In the genomic region with DNA sequence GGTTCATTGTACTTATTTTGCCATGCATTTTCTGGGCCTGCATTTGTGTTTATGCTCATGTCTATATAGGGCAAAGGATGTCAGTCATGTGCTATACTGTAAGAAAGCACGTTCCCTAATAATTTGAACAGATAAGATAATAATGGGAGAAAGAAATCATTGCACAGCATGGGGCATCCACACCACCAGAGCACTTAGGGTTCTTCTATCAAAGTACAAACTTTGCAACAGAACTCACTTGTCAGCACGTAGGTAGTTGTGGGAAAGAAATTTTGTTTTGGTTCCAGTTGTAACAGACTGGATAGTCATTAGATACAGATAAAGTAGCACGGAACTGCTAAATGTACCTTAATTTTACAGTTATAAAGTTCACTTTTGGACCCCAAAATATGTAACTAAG, we compare ENCODE assay signal across 15 cellular contexts. TPM values are rescaled to one million over a fixed set of nuclear protein-coding genes. Genes with fewer than 3 reads are reported as not detected.
DNase-seq lines count a peak whose midpoint lies in the region; ATAC-seq and TF ChIP-seq lines count a peak whose summit lies in the region.
"Had no signal": no experiment of that assay in that cellular context is flagged by ENCODE, and none has a peak within 500 bp of the region (broad histone marks: within the 10 kb centered on the region; RNA-seq: fewer than 3 reads in every experiment).

No MANE protein-coding gene starts in this region.

- no peaks in the 10 kb centered on the region for H3K27me3 ChIP-seq in left ventricle myocardium inferior (ENCODE audit: low read depth)
- no peaks in the 10 kb centered on the region for H3K27me3 ChIP-seq in subcutaneous abdominal adipose tissue (ENCODE audit: control insufficient read depth in 5 of 5, insufficient read depth in 4 of 5, low read length in 5 of 5)
- H3K27me3 ChIP-seq: neutrophil, upper lobe of right lung had no signal

- H3K4me3 Mint-ChIP-seq in activated naive CD8-positive, alpha-beta T cell = peak overlapping the region; percentile 25
- no peak overlapping the region for H3K4me3 Mint-ChIP-seq in activated naive CD8-positive, alpha-beta T cell treated with anti-CD3 and anti-CD28 coated beads for 36 hours

- DNase-seq in activated naive CD8-positive, alpha-beta T cell treated with anti-CD3 and anti-CD28 coated beads for 36 hours = no peak
- DNase-seq in SK-N-MC (ENCODE audit: low read depth, low spot score) (no peak), left ventricle myocardium inferior (no peak), COR-L47 (lab: John Stamatoyannopoulos, UW) (no peak), NCI-H128 (lab: John Stamatoyannopoulos, UW; ENCODE audit: unreplicated experiment) (no peak)
- DNase-seq: activated CD4-positive, alpha-beta T cell treated with anti-CD3 and anti-CD28 coated beads, Interleukin-2, amount 50 U/mL, for 4 hours; effector memory CD4-positive, alpha-beta T cell; NCI-H1694 treated with DMSO at 0.1 percent for 48 hours; stimulated activated CD4-positive, alpha-beta T cell treated with anti-CD3 and anti-CD28 coated beads, Interleukin-15, amount 100 ng/mL, for 24 hours; stimulated activated naive CD4-positive, alpha-beta T cell; upper lobe of right lung had no signal

- H3K4me1 Mint-ChIP-seq in activated naive CD8-positive, alpha-beta T cell (ENCODE audit: low read depth) = peaks cover 75% of the 10 kb centered on the region
- peaks cover 60% of the 10 kb centered on the region for H3K4me1 Mint-ChIP-seq in activated naive CD8-positive, alpha-beta T cell treated with anti-CD3 and anti-CD28 coated beads for 36 hours

- no peak for ATAC-seq in HG02678 (IDR thresholded peaks at IDR 0.05; ENCODE audit: unreplicated experiment)
- ATAC-seq: upper lobe of right lung had no signal

- no peaks in the 10 kb centered on the region for H3K9me3 Mint-ChIP-seq in activated naive CD8-positive, alpha-beta T cell (ENCODE audit: low read depth)
- no peaks in the 10 kb centered on the region for H3K9me3 Mint-ChIP-seq in activated naive CD8-positive, alpha-beta T cell treated with anti-CD3 and anti-CD28 coated beads for 36 hours

- peaks cover 73% of the 10 kb centered on the region for H3K4me1 ChIP-seq in left ventricle myocardium inferior
- H3K4me1 ChIP-seq in subcutaneous abdominal adipose tissue (ENCODE audit: control insufficient read depth in 5 of 5, insufficient read depth in 5 of 5, low read length in 5 of 5) = peaks cover 2 to 24% (median 23%) of the 10 kb centered on the region in 5 donors

- no peak for TF ChIP-seq CTCF in left ventricle myocardium inferior (IDR thresholded peaks at IDR 0.05; ENCODE audit: borderline replicate concordance)

- no peak overlapping the region for H3K4me3 ChIP-seq in SK-N-MC
- H3K4me3 ChIP-seq in left ventricle myocardium inferior = no peak overlapping the region
- no peak overlapping the region for H3K4me3 ChIP-seq in subcutaneous abdominal adipose tissue (ENCODE audit: low read depth in 1 of 5, low read length in 5 of 5)
- H3K4me3 ChIP-seq: upper lobe of right lung had no signal

- H3K9ac ChIP-seq in SK-N-MC (ENCODE audit: insufficient read length) (no peak overlapping the region), subcutaneous abdominal adipose tissue (ENCODE audit: low read length in 5 of 5) (no peak overlapping the region)

- H3K27me3 Mint-ChIP-seq in activated naive CD8-positive, alpha-beta T cell = no peaks in the 10 kb centered on the region
- no peaks in the 10 kb centered on the region for H3K27me3 Mint-ChIP-seq in activated naive CD8-positive, alpha-beta T cell treated with anti-CD3 and anti-CD28 coated beads for 36 hours

- intact Hi-C loops in left ventricle myocardium inferior (cut with micrococcal nuclease) = no loop called here

- peak overlapping the region; percentile 23 for H3K27ac Mint-ChIP-seq in activated naive CD8-positive, alpha-beta T cell
- H3K27ac Mint-ChIP-seq in activated naive CD8-positive, alpha-beta T cell treated with anti-CD3 and anti-CD28 coated beads for 36 hours = no peak overlapping the region

- no peaks in the 10 kb centered on the region for H3K9me3 ChIP-seq in SK-N-MC (ENCODE audit: low read depth, low read length)
- no peaks in the 10 kb centered on the region for H3K9me3 ChIP-seq in left ventricle myocardium inferior (replicated peaks)
- no peaks in the 10 kb centered on the region for H3K9me3 ChIP-seq in subcutaneous abdominal adipose tissue (ENCODE audit: control insufficient read depth in 5 of 5, low read length in 5 of 5)
- H3K9me3 ChIP-seq: neutrophil, upper lobe of right lung had no signal

- peak overlapping the region; percentile 50 for H3K27ac ChIP-seq in SK-N-MC
- peak overlapping the region; percentile 56 for H3K27ac ChIP-seq in left ventricle myocardium inferior (replicated peaks)
- H3K27ac ChIP-seq in subcutaneous abdominal adipose tissue (ENCODE audit: low read depth, low read length) = peak overlapping the region; percentile 29
- H3K27ac ChIP-seq: neutrophil, upper lobe of right lung had no signal

- peaks cover 2% of the 10 kb centered on the region for H3K36me3 Mint-ChIP-seq in activated naive CD8-positive, alpha-beta T cell
- H3K36me3 Mint-ChIP-seq in activated naive CD8-positive, alpha-beta T cell treated with anti-CD3 and anti-CD28 coated beads for 36 hours = peaks cover 51% of the 10 kb centered on the region

- H3K36me3 ChIP-seq in SK-N-MC (ENCODE audit: insufficient read depth, low read length) = peaks cover 71% of the 10 kb centered on the region
- H3K36me3 ChIP-seq in left ventricle myocardium inferior = peaks cover 51% of the 10 kb centered on the region
- peaks cover 27 to 51% (median 40%) of the 10 kb centered on the region in 5 donors for H3K36me3 ChIP-seq in subcutaneous abdominal adipose tissue (ENCODE audit: control insufficient read depth in 5 of 5, insufficient read depth in 5 of 5, low read length in 5 of 5)

RNA-seq across cellular contexts. Expression of gene PPP1CC, which starts 10.1 kb away (rescaled TPM):
- 100 to 1,000 TPM; 260 to 270 TPM for total RNA-seq in activated naive CD8-positive, alpha-beta T cell treated with anti-CD3 and anti-CD28 coated beads for 36 hours
- total RNA-seq in left ventricle myocardium inferior = 156 TPM

RNA-seq across cellular contexts. Expression of gene HVCN1, which starts 43.7 kb away (rescaled TPM):
- 10 to 100 TPM; 47.4 to 49.1 TPM for total RNA-seq in activated naive CD8-positive, alpha-beta T cell treated with anti-CD3 and anti-CD28 coated beads for 36 hours
- total RNA-seq in left ventricle myocardium inferior = 11.5 TPM
